27 cellular contexts compared by ENCODE assay signal in the genomic region with DNA sequence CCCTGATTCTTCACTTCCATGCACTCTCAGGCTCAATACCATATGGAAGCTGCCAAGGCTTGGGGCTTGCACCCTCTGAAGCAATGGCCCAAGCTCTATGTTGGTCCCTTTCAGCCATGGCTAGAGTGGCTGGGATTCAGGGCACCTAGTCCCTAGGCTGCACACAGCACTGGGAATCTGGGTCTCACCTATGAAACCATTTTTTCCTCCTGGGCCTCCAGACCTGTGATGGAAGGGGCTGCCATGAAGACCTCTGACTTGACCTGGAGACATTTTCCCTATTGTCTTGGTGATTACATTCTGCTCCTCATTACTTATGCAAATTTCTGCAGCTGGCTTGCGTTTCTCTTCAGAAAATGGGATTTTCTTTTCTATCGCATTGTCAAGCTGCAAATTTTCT.
"Had no signal": no experiment of that assay in that cellular context is flagged by ENCODE, and none has a peak within 500 bp of the region (broad histone marks: within the 10 kb centered on the region; RNA-seq: fewer than 3 reads in every experiment).

No MANE protein-coding gene starts in this region.

- H3K4me1 ChIP-seq: parathyroid adenoma, psoas muscle, right lobe of liver, sigmoid colon, stomach, thyroid gland, tibial nerve, upper lobe of left lung, vagina had no signal

- H3K79me2 ChIP-seq: parathyroid adenoma had no signal

- H2AFZ ChIP-seq: parathyroid adenoma had no signal

- ATAC-seq: natural killer cell treated with Interleukin-12 subunit alpha and Interleukin-12 subunit beta and Interleukin-15 and Interleukin-18, amount 100 ng/mL, for 72 hours; psoas muscle; right cardiac atrium; right lobe of liver; stimulated activated effector memory CD8-positive, alpha-beta T cell treated with anti-CD3 and anti-CD28 coated beads, Interleukin-12 subunit alpha, Interleukin-12 subunit beta, amount 100 ng/mL, for 72 hours; stimulated activated naive B cell treated with anti-CD40 and anti-IgM and Interleukin-4, amounts not matched to agents 10 μg/mL and 1 μg/mL and 100 μg/mL, for 72 hours had no signal

- H3K9me3 ChIP-seq: neutrophil, ovary, psoas muscle, right lobe of liver, thoracic aorta, thyroid gland, vagina had no signal

- H3K27ac ChIP-seq: neutrophil, ovary, parathyroid adenoma, psoas muscle, right lobe of liver, sigmoid colon, stomach, thoracic aorta, thyroid gland, tibial nerve, upper lobe of left lung, vagina had no signal

- FAIRE-seq: small intestine, urothelium cell line had no signal

- H3K9ac ChIP-seq: parathyroid adenoma had no signal

- H3K4me3 ChIP-seq: ovary, psoas muscle, right lobe of liver, sigmoid colon, stomach, thoracic aorta, thyroid gland, tibial nerve, upper lobe of left lung, vagina had no signal

- DNase-seq: nephron progenitor cell; nucleus accumbens; ovary; posterior cingulate gyrus; psoas muscle; right cardiac atrium; right lobe of liver; sigmoid colon; small intestine; stimulated activated CD4-positive, alpha-beta T cell treated with anti-CD3 and anti-CD28 coated beads, Interleukin-15, amount 100 ng/mL, for 24 hours; stimulated activated CD4-positive, alpha-beta T cell treated with anti-CD3 and anti-CD28 coated beads, Interleukin-2, amount 100 ng/mL, for 24 hours; stimulated activated CD4-positive, alpha-beta T cell treated with anti-CD3 and anti-CD28 coated beads, Interleukin-2, amount 100 ng/mL, for 48 hours; stimulated activated CD4-positive, alpha-beta T cell treated with anti-CD3 and anti-CD28 coated beads, Interleukin-4, amount 100 ng/mL, for 24 hours; stimulated activated naive B cell treated with anti-CD40 and anti-IgM and Interleukin-4, amounts not matched to agents 10 μg/mL and 1 μg/mL and 100 μg/mL, for 72 hours; stimulated activated naive CD4-positive, alpha-beta T cell treated with Interleukin-2 at 50 U/mL for 16 hours; stomach; thyroid gland; trophoblast cell; upper lobe of left lung had no signal

- H3K36me3 ChIP-seq: neutrophil, ovary, right lobe of liver, sigmoid colon, stomach, thoracic aorta, thyroid gland, tibial nerve, upper lobe of left lung, vagina had no signal

- H3K27me3 ChIP-seq: neutrophil, ovary, right lobe of liver, sigmoid colon, stomach, thyroid gland, tibial nerve, upper lobe of left lung, vagina had no signal
